In genomic region chr9:93577045-93577939, GRCh38 we compare ENCODE assay signal across 8 cellular contexts. TPM values are rescaled to one million over a fixed set of nuclear protein-coding genes. Genes with fewer than 3 reads are reported as not detected.
DNase-seq lines count a peak whose midpoint lies in the region; ATAC-seq and TF ChIP-seq lines count a peak whose summit lies in the region.

No MANE protein-coding gene starts in this region.

- H3K9ac ChIP-seq in colonic mucosa (ENCODE audit: low read depth in 2 of 2, low read length in 2 of 2), result peak overlapping the region; percentile 84 to 90

- intact Hi-C loops in colonic mucosa (cut with DNase I) (no loop called here), lower lobe of right lung (cut with DNase I) (no loop called here), tibial artery (cut with DNase I; ENCODE audit: low total_unique reads) (no loop called here)

- peak overlapping the region; percentile 90 for H3K4me2 ChIP-seq in GM23338

- no peak overlapping the region for H3K27ac Mint-ChIP-seq in GM23338

- peaks cover 28% of the 10 kb centered on the region for H3K27me3 Mint-ChIP-seq in GM23338 (ENCODE audit: insufficient read depth, low read depth, poor library complexity)

- H3K36me3 ChIP-seq in GM23338 (ENCODE audit: insufficient read depth) (no peaks in the 10 kb centered on the region), colonic mucosa (no peaks in the 10 kb centered on the region), lower lobe of right lung (no peaks in the 10 kb centered on the region), tibial artery (no peaks in the 10 kb centered on the region)

- H3K4me3 ChIP-seq in GM23338 (peak overlapping the region; percentile 68), colonic mucosa (peak overlapping the region; percentile 74), lower lobe of right lung (peak overlapping the region; percentile 82), tibial artery (peak overlapping the region; percentile 73 to 84)

- ATAC-seq in GM23338 (peak; percentile 11), lower lobe of right lung (peak; percentile 7 to 31)

- H3K79me2 ChIP-seq in GM23338 (replicated peaks; ENCODE audit: insufficient read depth), result peaks cover 33% of the 10 kb centered on the region

- DNase-seq in D341Med (ENCODE audit: low spot score) (peak; percentile 81), GM23338 (ENCODE audit: low spot score) (peak; percentile 59), RPMI8226 (peak; percentile 10), colonic mucosa (peak; percentile 56), lower lobe of right lung (peak; percentile 64), tibial artery (peak in 1 of 2 donors; percentile 69), UCSD-AML1 (lab: John Stamatoyannopoulos, UW; ENCODE audit: unreplicated experiment) (no peak), germinal center (ENCODE audit: low spot score) (no peak)

- H3K27ac ChIP-seq in GM23338 (ENCODE audit: low read depth) (no peak overlapping the region), colonic mucosa (no peak overlapping the region), lower lobe of right lung (peak overlapping the region; percentile 87), tibial artery (peak overlapping the region; percentile 90 to 96)

- peaks cover 46% of the 10 kb centered on the region for H3K4me1 Mint-ChIP-seq in GM23338

- H4K20me1 ChIP-seq in GM23338 (replicated peaks; ENCODE audit: insufficient read depth), result peaks cover 12% of the 10 kb centered on the region; the same call in 1 of the 2 replicates

- H3K4me1 ChIP-seq in GM23338 (ENCODE audit: insufficient read depth) (peaks cover 24% of the 10 kb centered on the region), colonic mucosa (peaks cover 16% of the 10 kb centered on the region), lower lobe of right lung (peaks cover 64% of the 10 kb centered on the region), tibial artery (peaks cover 0 to 64% (median 46%) of the 10 kb centered on the region in 4 donors)

- H2AFZ ChIP-seq in GM23338, result peak overlapping the region; percentile 76; the same call in 1 of the 2 replicates

- H3K9me3 Mint-ChIP-seq in GM23338, result no peaks in the 10 kb centered on the region

- H3K9me3 ChIP-seq in colonic mucosa, result no peaks in the 10 kb centered on the region
- no peaks in the 10 kb centered on the region for H3K9me3 ChIP-seq in lower lobe of right lung
- no peaks in the 10 kb centered on the region for H3K9me3 ChIP-seq in tibial artery

- H3K27me3 ChIP-seq in GM23338 (ENCODE audit: insufficient read depth), result peaks cover 23% of the 10 kb centered on the region; the same call in 1 of the 2 replicates
- H3K27me3 ChIP-seq in colonic mucosa, result no peaks in the 10 kb centered on the region
- H3K27me3 ChIP-seq in lower lobe of right lung (ENCODE audit: low read depth), result no peaks in the 10 kb centered on the region
- no peaks in the 10 kb centered on the region for H3K27me3 ChIP-seq in tibial artery

- H3F3A ChIP-seq in GM23338 (replicated peaks; ENCODE audit: low read depth), result peaks cover 6% of the 10 kb centered on the region; the same call in 1 of the 2 replicates

- TF ChIP-seq CTCF in GM23338 (conservative IDR thresholded peaks at IDR 0.05; ENCODE audit: low read depth in 2 of 2) (no peak), colonic mucosa (IDR thresholded peaks at IDR 0.05) (no peak), lower lobe of right lung (IDR thresholded peaks at IDR 0.05) (no peak), tibial artery (IDR thresholded peaks at IDR 0.05) (no peak)

- peak overlapping the region; percentile 82 for H3K4me3 Mint-ChIP-seq in GM23338

- no peaks in the 10 kb centered on the region for H3K9me2 ChIP-seq in GM23338 (ENCODE audit: insufficient read depth)

- 0 out of 3 replicates have a peak, but pooled peaks cover 3% of the 10 kb centered on the region for H3K36me3 Mint-ChIP-seq in GM23338 (ENCODE audit: low read depth)

TF ChIP-seq in GM23338, 12 proteins besides CTCF, POLR2A, EP300 and RAD21 (continues in another document):
- TF ChIP-seq EZH2phosphoT487 (IDR thresholded peaks at IDR 0.05; ENCODE audit: unreplicated experiment), result no peak
- TF ChIP-seq ZNF331 (CRISPR knock-in tag; IDR thresholded peaks at IDR 0.05; ENCODE audit: low read depth), result no peak
- TF ChIP-seq REST (IDR thresholded peaks at IDR 0.05; ENCODE audit: unreplicated experiment), result no peak
- no peak for TF ChIP-seq ZNF462 (CRISPR knock-in tag; IDR thresholded peaks at IDR 0.05)
- no peak for TF ChIP-seq NANOG (IDR thresholded peaks at IDR 0.05; ENCODE audit: borderline replicate concordance)

RNA-seq across cellular contexts. Expression of gene PHF2, which starts 0.9 kb away (rescaled TPM):
- 8.9 and 11.8 TPM in 2 replicates for total RNA-seq in GM23338 (2014; rRNA removed; shearing (Covaris generic))
- 4.3 and 5.0 TPM in 2 replicates for polyA plus RNA-seq in GM23338 (2016; fragmentation: Nextera tagmentation; extraction: Ambion mirVana)
- 10 to 100 TPM; 22.7 to 23.4 TPM for total RNA-seq in colonic mucosa
- total RNA-seq in lower lobe of right lung, result 39.1 TPM

Comparison
In these comparisons a context has a peak if more than half of its experiments do, and no peak if none do; other contexts are left out.
1. DNase-seq: peak in D341Med (single experiment), GM23338 (single experiment), RPMI8226 (single experiment), colonic mucosa (single experiment) and lower lobe of right lung (single experiment); none in UCSD-AML1 (single experiment) and germinal center (single experiment).
2. H3K27ac ChIP-seq: peak in lower lobe of right lung (single experiment) and tibial artery (2 of 2); none in GM23338 (single experiment) and colonic mucosa (single experiment).
3. Peak in every context shown above with its lines, with median percentiles within 50 percentile points of each other: H3K4me3 ChIP-seq.